In the genomic region with DNA sequence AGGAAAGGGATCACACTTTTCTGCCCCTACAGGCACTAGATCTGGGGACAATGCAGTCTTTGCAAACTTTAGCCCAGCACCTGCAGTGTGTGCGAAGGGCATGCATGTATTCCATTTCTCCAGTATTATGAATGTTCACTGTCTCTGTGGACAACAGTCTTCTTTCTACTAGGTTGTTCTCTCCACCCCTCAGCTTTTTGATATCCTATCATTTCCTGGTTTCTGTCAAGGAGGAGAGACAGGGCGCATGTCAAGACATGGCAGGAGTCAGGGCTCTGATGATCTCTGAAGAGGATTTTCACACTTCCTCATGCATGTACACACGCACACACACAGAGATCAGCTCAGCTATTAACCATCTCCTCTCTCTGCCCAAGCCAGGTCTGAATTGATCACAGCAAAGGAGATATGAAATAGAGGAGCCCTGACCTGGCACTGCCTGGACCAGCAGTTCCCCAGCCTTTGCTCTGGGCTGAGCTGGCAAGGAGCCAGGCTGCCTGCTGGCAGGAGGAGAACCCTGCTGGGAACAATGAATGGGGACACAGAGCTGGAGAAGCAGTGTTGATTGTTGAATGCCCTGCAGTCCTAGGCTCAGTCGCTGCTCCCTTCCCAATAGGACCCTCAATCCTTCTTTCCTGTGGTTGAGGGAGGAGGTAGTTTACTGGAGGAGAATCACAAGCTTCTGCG, we compare ENCODE assay signal across 9 cellular contexts. TPM values are rescaled to one million over a fixed set of nuclear protein-coding genes. Genes with fewer than 3 reads are reported as not detected.
DNase-seq lines count a peak whose midpoint lies in the region; TF ChIP-seq lines count a peak whose summit lies in the region.
"Had no signal": no experiment of that assay in that cellular context is flagged by ENCODE, and none has a peak within 500 bp of the region (broad histone marks: within the 10 kb centered on the region; RNA-seq: fewer than 3 reads in every experiment).

No MANE protein-coding gene starts in this region.

- TF ChIP-seq CTCF in fibroblast of the aortic adventitia (IDR thresholded peaks at IDR 0.05; ENCODE audit: insufficient read depth, low read length) (no peak), GM13977 (IDR thresholded peaks at IDR 0.05; ENCODE audit: extremely low read depth, insufficient read depth, missing control alignments) (no peak), brain microvascular endothelial cell (IDR thresholded peaks at IDR 0.05; ENCODE audit: low read depth, low read length, missing control alignments) (no peak), uterus (IDR thresholded peaks at IDR 0.05) (no peak)

- in situ Hi-C loops in GM13977 (cut with MboI; ENCODE audit: low pct_unique_long_range_greater_than_20kb, low sequenced_read_pairs, unreplicated experiment) (no loop called here), brain microvascular endothelial cell (cut with HindIII; ENCODE audit: low pct_ligation_motif_present, low sequenced_read_pairs) (no loop called here)

- TF ChIP-seq POLR2A in uterus (IDR thresholded peaks at IDR 0.05) = no peak

- no peaks in the 10 kb centered on the region for H3K27me3 ChIP-seq in brain microvascular endothelial cell (replicated peaks)
- no peaks in the 10 kb centered on the region for H3K27me3 ChIP-seq in uterus

- no peaks in the 10 kb centered on the region for H3K4me1 ChIP-seq in uterus

- H3K36me3 ChIP-seq in brain microvascular endothelial cell (replicated peaks) = no peaks in the 10 kb centered on the region
- no peaks in the 10 kb centered on the region for H3K36me3 ChIP-seq in uterus

- no peak overlapping the region for H3K4me3 ChIP-seq in fibroblast of the aortic adventitia (ENCODE audit: low read depth, low read length)
- H3K4me3 ChIP-seq in brain microvascular endothelial cell (ENCODE audit: low read depth, low read length) = no peak overlapping the region
- H3K4me3 ChIP-seq in uterus = no peak overlapping the region

- H3K27ac ChIP-seq in brain microvascular endothelial cell = no peak overlapping the region
- no peak overlapping the region for H3K27ac ChIP-seq in uterus

- intact Hi-C loops in uterus (cut with DNase I; ENCODE audit: low total_unique reads) = no loop called here

- peak; percentile 91 for DNase-seq in HT-29 (ENCODE audit: low spot score)
- peak; percentile 46 for DNase-seq in NCI-H748 treated with DMSO at 0.1 percent for 48 hours (lab: John Stamatoyannopoulos, UW)
- DNase-seq in fibroblast of the aortic adventitia (ENCODE audit: low read depth) = peak; percentile 25
- DNase-seq in retina = peak; percentile 79
- DNase-seq in GM13977 (ENCODE audit: low spot score) = no peak
- no peak for DNase-seq in AG08395 (ENCODE audit: low spot score)
- DNase-seq in brain microvascular endothelial cell = no peak
- no peak for DNase-seq in uterus
- DNase-seq: activated T-cell treated with anti-CD3 and anti-CD28 coated beads for 4 hours had no signal

- H3K9me3 ChIP-seq in uterus = no peaks in the 10 kb centered on the region

RNA-seq across cellular contexts. Expression of gene GPR179, which starts 2.6 kb away (rescaled TPM):
- total RNA-seq in HT-29 (2014; rRNA removed; shearing (Covaris generic)) = 0.03 and 0.13 TPM in 2 replicates
- total RNA-seq in fibroblast of the aortic adventitia (ENCODE audit: low replicate concordance) (under 0.01 TPM in 2 replicates), uterus (1 to 10 TPM in 1 of 4 donors, under 1 TPM in 2, not detected in 1; 0.12 to 5.3 (median 0.97) TPM)

RNA-seq across cellular contexts. Expression of gene SOCS7, which starts 10.5 kb away (rescaled TPM):
- total RNA-seq in HT-29 (2014; rRNA removed; shearing (Covaris generic)) = 28.8 and 36.2 TPM in 2 replicates
- total RNA-seq in fibroblast of the aortic adventitia (ENCODE audit: low replicate concordance) (11.7 and 18.8 TPM in 2 replicates), uterus (10 to 100 TPM in 2 of 4 donors, 1 to 10 TPM in 2; 2.6 to 24.5 (median 14.6) TPM)

RNA-seq across cellular contexts. Expression of gene MRPL45, which starts 44.2 kb away (rescaled TPM):
- total RNA-seq in HT-29 (2014; rRNA removed; shearing (Covaris generic)) = 81.6 and 82.3 TPM in 2 replicates
- total RNA-seq in fibroblast of the aortic adventitia (ENCODE audit: low replicate concordance) (34.1 and 42.2 TPM in 2 replicates), uterus (10 to 100 TPM in 3 of 4 donors, 1 to 10 TPM in 1; 6.7 to 32.3 (median 19.0) TPM)

Comparison
In these comparisons a context has a peak if more than half of its experiments do, and no peak if none do; other contexts are left out.
1. DNase-seq: peak in HT-29 (single experiment), NCI-H748 treated with DMSO at 0.1 percent for 48 hours (single experiment), fibroblast of the aortic adventitia (single experiment) and retina (single experiment); none in GM13977 (single experiment), AG08395 (single experiment), brain microvascular endothelial cell (single experiment) and uterus (0 of 2).